In the genomic region with DNA sequence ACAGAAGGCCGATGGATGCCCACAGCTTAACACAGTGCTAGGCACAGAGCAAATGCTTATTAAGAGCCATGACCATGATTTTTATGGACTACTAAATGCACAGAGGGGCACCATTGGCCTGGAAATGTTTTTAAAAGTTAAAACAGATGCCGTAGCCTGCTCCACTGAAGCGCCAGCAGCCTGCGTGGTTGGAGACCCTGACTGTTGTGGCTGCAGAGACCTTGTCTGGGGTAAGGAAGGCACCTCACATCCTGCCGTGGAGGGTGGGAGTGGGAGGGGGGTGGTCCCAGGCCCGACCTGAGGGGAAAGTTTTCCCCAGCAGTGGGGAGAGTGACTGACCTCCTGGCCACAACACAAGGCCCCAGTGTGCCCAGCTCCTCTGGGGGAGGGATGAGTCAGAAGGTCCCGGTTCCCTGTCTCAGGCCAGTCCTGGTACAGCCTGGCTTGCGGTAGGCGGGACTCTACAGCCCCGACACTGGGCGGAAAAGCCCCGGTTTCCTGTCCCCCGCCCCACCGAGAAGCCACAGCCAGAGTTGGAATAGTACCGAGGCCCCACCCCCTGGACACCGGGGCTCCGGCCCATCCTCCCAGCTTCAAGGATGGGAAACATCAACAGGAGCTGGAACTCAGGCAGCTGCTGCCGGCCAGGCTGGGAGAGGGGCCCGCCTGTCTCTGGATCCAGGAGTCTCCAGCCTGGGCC, we compare ENCODE assay signal across 8 cellular contexts. TPM values are rescaled to one million over a fixed set of nuclear protein-coding genes. Genes with fewer than 3 reads are reported as not detected.
DNase-seq lines count a peak whose midpoint lies in the region; ATAC-seq and TF ChIP-seq lines count a peak whose summit lies in the region.

No MANE protein-coding gene starts in this region.

- H2BK12ac ChIP-seq in neuronal stem cell (ENCODE audit: low read length): no peak overlapping the region

- H3K9me3 Mint-ChIP-seq in Caco-2 (ENCODE audit: unreplicated experiment): no peaks in the 10 kb centered on the region

- H2BK5ac ChIP-seq in neuronal stem cell (ENCODE audit: low read length): peak overlapping the region; percentile 82

- H3K18ac ChIP-seq in neuronal stem cell (ENCODE audit: low read length): peak overlapping the region; percentile 66

- H2AK5ac ChIP-seq in neuronal stem cell (ENCODE audit: low read depth, low read length): peak overlapping the region; percentile 80

- H2AFZ ChIP-seq in neuronal stem cell (ENCODE audit: low read length): peak overlapping the region; percentile 77

- no peak overlapping the region for H3K4me3 Mint-ChIP-seq in Caco-2 (ENCODE audit: unreplicated experiment)

- no peak overlapping the region for H3K27ac Mint-ChIP-seq in Caco-2 (ENCODE audit: unreplicated experiment)

- H3K27me3 ChIP-seq in Peyer's patch (peaks cover 0 to 8% of the 10 kb centered on the region in 2 donors), neuronal stem cell (ENCODE audit: control insufficient read depth in 3 of 3, insufficient read depth in 3 of 3, low read depth in 1 of 3, low read length in 3 of 3) (peaks cover 0 to 65% (median 13%) of the 10 kb centered on the region in 3 experiments), HAP-1 (ENCODE audit: low read depth) (peaks cover 32% of the 10 kb centered on the region), Caco-2 (replicated peaks; ENCODE audit: control insufficient read depth, insufficient read depth, low read length) (peaks cover 12% of the 10 kb centered on the region)

- no peak overlapping the region for H3K23ac ChIP-seq in neuronal stem cell (ENCODE audit: low read depth, low read length, poor library complexity)

- no TSS peak for BruUV-seq in Caco-2 (replicated peaks; lab: Mats Ljungman, UMichigan)

- in situ Hi-C loops in HAP-1 (cut with MboI; ENCODE audit: low sequenced_read_pairs): loop anchor here (10.0 kb wide), 1 partner anchor 284 kb away; no protein-coding TSS in a partner anchor

- TF ChIP-seq POLR2A in Peyer's patch (IDR thresholded peaks at IDR 0.05): no peak

- peak overlapping the region; percentile 4 for H2BK120ac ChIP-seq in neuronal stem cell (ENCODE audit: low read depth, low read length)

- no peak overlapping the region for H2BK15ac ChIP-seq in neuronal stem cell (ENCODE audit: low read length)

- H3K27ac ChIP-seq in Peyer's patch: peak overlapping the region in 2 of 4 donors; percentile 63 to 72
- peak overlapping the region; percentile 4 for H3K27ac ChIP-seq in neuronal stem cell (replicated peaks; ENCODE audit: low read length)

- ATAC-seq in HG03439 (IDR thresholded peaks at IDR 0.05; ENCODE audit: unreplicated experiment): no peak

- DNase-seq in C1 segment of cervical spinal cord (lab: John Stamatoyannopoulos, UW) (peak in 11 of 14 donors; percentile 17 to 91 (median 56)), Peyer's patch (peak in 2 of 3 donors; percentile 18 to 62), fibroblast of the aortic adventitia (ENCODE audit: low read depth) (peak; percentile 20), neuronal stem cell (ENCODE audit: low spot score) (no peak), HAP-1 (ENCODE audit: low spot score in 2 of 2) (no peak), Caco-2 (no peak), HT-29 (ENCODE audit: low spot score) (no peak)

- H4K91ac ChIP-seq in neuronal stem cell (ENCODE audit: low read depth, low read length, poor library complexity): no peak overlapping the region

- H3K9me3 ChIP-seq in Peyer's patch (no peaks in the 10 kb centered on the region), neuronal stem cell (replicated peaks in 1 of 2; ENCODE audit: control insufficient read depth in 2 of 2, insufficient read depth in 1 of 2, low read depth in 1 of 2, low read length in 2 of 2) (no peaks in the 10 kb centered on the region), HAP-1 (no peaks in the 10 kb centered on the region), Caco-2 (no peaks in the 10 kb centered on the region)

- no peak overlapping the region for H3K4me2 ChIP-seq in neuronal stem cell (ENCODE audit: insufficient read depth, low read length, poor library complexity, severe bottlenecking)

- H3K4me1 Mint-ChIP-seq in Caco-2 (ENCODE audit: low read depth, unreplicated experiment): no peaks in the 10 kb centered on the region

- peaks cover 33% of the 10 kb centered on the region for H3K27me3 Mint-ChIP-seq in Caco-2 (ENCODE audit: insufficient read depth, unreplicated experiment)

- H3K36me3 Mint-ChIP-seq in Caco-2 (ENCODE audit: insufficient read depth, unreplicated experiment): no peaks in the 10 kb centered on the region

- no CpG with 5 or more reads among the region's 19 CpGs for WGBS in neuronal stem cell (ENCODE audit: extremely low coverage in 2 of 2, insufficient read length in 2 of 2, insufficient replicate concordance in 1 of 2), 2 donors

- POLR2A ChIA-PET in Caco-2 (lab: Charles Lee): no interaction called here

- no peaks in the 10 kb centered on the region for H3K36me3 ChIP-seq in Peyer's patch
- no peaks in the 10 kb centered on the region for H3K36me3 ChIP-seq in neuronal stem cell (replicated peaks in 1 of 2; ENCODE audit: control insufficient read depth in 2 of 2, insufficient read depth in 2 of 2, low read length in 2 of 2)
- no peaks in the 10 kb centered on the region for H3K36me3 ChIP-seq in HAP-1 (replicated peaks)
- no peaks in the 10 kb centered on the region for H3K36me3 ChIP-seq in Caco-2 (ENCODE audit: control insufficient read depth, insufficient read depth, low read length)

- H3K4ac ChIP-seq in neuronal stem cell (ENCODE audit: low read length): no peak overlapping the region

- peaks cover 0 to 10% (median 0%) of the 10 kb centered on the region in 4 donors for H3K4me1 ChIP-seq in Peyer's patch
- peaks cover 14 to 45% of the 10 kb centered on the region in 2 donors for H3K4me1 ChIP-seq in neuronal stem cell (ENCODE audit: control insufficient read depth in 2 of 2, insufficient read depth in 1 of 2, low read depth in 1 of 2, low read length in 2 of 2)
- 0 out of 2 replicates have a peak, but pooled peaks cover 2% of the 10 kb centered on the region for H3K4me1 ChIP-seq in HAP-1
- no peaks in the 10 kb centered on the region for H3K4me1 ChIP-seq in Caco-2

- no peak overlapping the region for H4K8ac ChIP-seq in neuronal stem cell (ENCODE audit: low read depth, low read length)

- H3K4me3 ChIP-seq in Peyer's patch (no peak overlapping the region), fibroblast of the aortic adventitia (ENCODE audit: low read depth, low read length) (no peak overlapping the region), neuronal stem cell (ENCODE audit: low read length in 2 of 2) (no peak overlapping the region), HAP-1 (no peak overlapping the region), Caco-2 (ENCODE audit: low read depth, low read length) (no peak overlapping the region)

- no peak for TF ChIP-seq CTCF in Peyer's patch (IDR thresholded peaks at IDR 0.05)
- no peak for TF ChIP-seq CTCF in fibroblast of the aortic adventitia (IDR thresholded peaks at IDR 0.05; ENCODE audit: insufficient read depth, low read length)
- TF ChIP-seq CTCF in Caco-2 (IDR thresholded peaks at IDR 0.05; ENCODE audit: insufficient read depth in 1 of 2, low read depth in 1 of 2, low read length in 1 of 2, severe bottlenecking in 1 of 2, unreplicated experiment in 1 of 2): no peak

- no peaks in the 10 kb centered on the region for H3K79me1 ChIP-seq in neuronal stem cell (ENCODE audit: low read depth, low read length)

- no peak overlapping the region for H3K14ac ChIP-seq in neuronal stem cell (ENCODE audit: low read length)

- H3K9ac ChIP-seq in neuronal stem cell (ENCODE audit: low read depth, low read length, poor library complexity): peak overlapping the region; percentile 46

- CTCF ChIA-PET in Caco-2 (lab: Charles Lee): no interaction called here

- intact Hi-C loops in Caco-2 (cut with micrococcal nuclease; ENCODE audit: unreplicated experiment): loop anchor here (5.0 kb wide), 1 partner anchor 114 kb away; no protein-coding TSS in a partner anchor

RNA-seq across cellular contexts. Expression of gene CHST1, which starts 7.0 kb away (rescaled TPM):
- total RNA-seq in Peyer's patch: 10 to 100 TPM in 1 of 4 donors, 1 to 10 TPM in 2, under 1 TPM in 1; 0.53 to 11.6 (median 1.4) TPM
- total RNA-seq in fibroblast of the aortic adventitia (ENCODE audit: low replicate concordance): 0.09 and 0.82 TPM in 2 replicates
- polyA plus RNA-seq in neuronal stem cell (2013, experiment 1 of 2): 2.3 TPM
- polyA plus RNA-seq in neuronal stem cell (2013, experiment 2 of 2): 2.4 TPM
- not detected in 2 replicates for total RNA-seq in Caco-2 (2022)
- total RNA-seq in HT-29 (2014; rRNA removed; shearing (Covaris generic)): not detected in 2 replicates

Comparison
In these comparisons a context has a peak if more than half of its experiments do, and no peak if none do; other contexts are left out.
1. DNase-seq: peak in C1 segment of cervical spinal cord (11 of 14), Peyer's patch (2 of 3) and fibroblast of the aortic adventitia (single experiment); none in neuronal stem cell (single experiment), HAP-1 (0 of 2), Caco-2 (0 of 2) and HT-29 (single experiment).